Comparison of ENCODE assay signal across 8 cellular contexts in genomic region chr1:148048423-148049112, GRCh38.
DNase-seq lines count a peak whose midpoint lies in the region; ATAC-seq and TF ChIP-seq lines count a peak whose summit lies in the region.
"Not testable (repeated sequence)": the region's sequence is repeated elsewhere in the genome, so short reads cannot be mapped to it uniquely, and the experiment has no call there.

No MANE protein-coding gene starts in this region.

- peak; percentile 37 for ATAC-seq in activated T-helper 17 cell treated with anti-CD3 and anti-CD28 coated beads, Interleukin-2, amount 50 U/mL, for 72 hours (replicated peaks)
- ATAC-seq in foreskin keratinocyte = peak; percentile 59
- ATAC-seq in thoracic aorta (ENCODE audit: insufficient number of reproducible peaks, low FRiP score, low read depth) = not testable (repeated sequence)

- not testable (repeated sequence) for H3K36me3 ChIP-seq in GM06990 (ENCODE audit: control insufficient read depth, insufficient read depth, low read length); thoracic aorta

- not testable (repeated sequence) for H3K36me3 Mint-ChIP-seq in T-helper 1 cell treated with Interleukin-12 subunit alpha and Interleukin-12 subunit beta and Interleukin-4 antibody, amounts not matched to agents 30 μg/mL and 1 μg/mL, for 36 hours (ENCODE audit: low read depth); activated T-helper 17 cell treated with anti-CD3 and anti-CD28 coated beads, Interleukin-2, amount 50 U/mL, for 72 hours (ENCODE audit: low read depth)

- not testable (repeated sequence) for H3K27ac ChIP-seq in foreskin keratinocyte, thoracic aorta

- not testable (repeated sequence) for H3K4me1 ChIP-seq in foreskin keratinocyte; thoracic aorta (ENCODE audit: control insufficient read depth in 1 of 2, low read depth in 2 of 2)

- H3K4me3 Mint-ChIP-seq in T-helper 1 cell treated with Interleukin-12 subunit alpha and Interleukin-12 subunit beta and Interleukin-4 antibody, amounts not matched to agents 30 μg/mL and 1 μg/mL, for 36 hours = peak overlapping the region; percentile 70
- peak overlapping the region; percentile 77 for H3K4me3 Mint-ChIP-seq in activated T-helper 17 cell treated with anti-CD3 and anti-CD28 coated beads, Interleukin-2, amount 50 U/mL, for 72 hours

- not testable (repeated sequence) for H3K9me3 Mint-ChIP-seq in T-helper 1 cell treated with Interleukin-12 subunit alpha and Interleukin-12 subunit beta and Interleukin-4 antibody, amounts not matched to agents 30 μg/mL and 1 μg/mL, for 36 hours; activated T-helper 17 cell treated with anti-CD3 and anti-CD28 coated beads, Interleukin-2, amount 50 U/mL, for 72 hours

- not testable (repeated sequence) for H3K4me1 Mint-ChIP-seq in T-helper 1 cell treated with Interleukin-12 subunit alpha and Interleukin-12 subunit beta and Interleukin-4 antibody, amounts not matched to agents 30 μg/mL and 1 μg/mL, for 36 hours (ENCODE audit: low read depth); activated T-helper 17 cell treated with anti-CD3 and anti-CD28 coated beads, Interleukin-2, amount 50 U/mL, for 72 hours

- not testable (repeated sequence) for H3K4me3 ChIP-seq in GM06990 (replicated peaks; ENCODE audit: low read depth, low read length)
- peak overlapping the region; percentile 67 for H3K4me3 ChIP-seq in thoracic aorta

- not testable (repeated sequence) for H3K9me3 ChIP-seq in thoracic aorta

- not testable (repeated sequence) for TF ChIP-seq CTCF in GM06990 (IDR thresholded peaks at IDR 0.05; ENCODE audit: insufficient read depth, low read length, poor library complexity, severe bottlenecking); foreskin keratinocyte (conservative IDR thresholded peaks at IDR 0.05); thoracic aorta (IDR thresholded peaks at IDR 0.05)

- H3K27me3 Mint-ChIP-seq in T-helper 1 cell treated with Interleukin-12 subunit alpha and Interleukin-12 subunit beta and Interleukin-4 antibody, amounts not matched to agents 30 μg/mL and 1 μg/mL, for 36 hours (ENCODE audit: low read depth) = peaks cover 14% of the 10 kb centered on the region
- H3K27me3 Mint-ChIP-seq in activated T-helper 17 cell treated with anti-CD3 and anti-CD28 coated beads, Interleukin-2, amount 50 U/mL, for 72 hours = not testable (repeated sequence)

- DNase-seq in GM06990 (ENCODE audit: extremely low read depth, insufficient read length) (peak; percentile 0), cerebellar cortex (ENCODE audit: low spot score) (peak; percentile 33), foreskin keratinocyte (peak in 1 of 2 donors; percentile 20), left kidney (ENCODE audit: low read depth, low spot score) (peak; percentile 55), retina (peak; percentile 48)
- DNase-seq in thoracic aorta (ENCODE audit: low spot score) = not testable (repeated sequence)

- not testable (repeated sequence) for H3K27ac Mint-ChIP-seq in T-helper 1 cell treated with Interleukin-12 subunit alpha and Interleukin-12 subunit beta and Interleukin-4 antibody, amounts not matched to agents 30 μg/mL and 1 μg/mL, for 36 hours; activated T-helper 17 cell treated with anti-CD3 and anti-CD28 coated beads, Interleukin-2, amount 50 U/mL, for 72 hours

- not testable (repeated sequence) for H3K27me3 ChIP-seq in GM06990 (replicated peaks; ENCODE audit: control insufficient read depth, insufficient read depth, low read length); foreskin keratinocyte; thoracic aorta (replicated peaks; ENCODE audit: insufficient read depth)
